In genomic region chr12:118326971-118327370, GRCh38 we compare ENCODE assay signal across 17 cellular contexts. TPM values are rescaled to one million over a fixed set of nuclear protein-coding genes. Genes with fewer than 3 reads are reported as not detected.
DNase-seq lines count a peak whose midpoint lies in the region; ATAC-seq and TF ChIP-seq lines count a peak whose summit lies in the region.
"Had no signal": no experiment of that assay in that cellular context is flagged by ENCODE, and none has a peak within 500 bp of the region (broad histone marks: within the 10 kb centered on the region; RNA-seq: fewer than 3 reads in every experiment).

No MANE protein-coding gene starts in this region.

- BruUV-seq in A673 (replicated peaks; lab: Mats Ljungman, UMichigan) = no TSS peak

- H3K36me3 Mint-ChIP-seq in stimulated activated memory B cell treated with anti-CD40 and anti-IgM and Interleukin-4, amounts not matched to agents 10 μg/mL and 1 μg/mL and 100 μg/mL, for 72 hours = peaks cover 12% of the 10 kb centered on the region

- no peak for TF ChIP-seq CTCF in A673 (conservative IDR thresholded peaks at IDR 0.05; ENCODE audit: low read depth, low read length)

- POLR2A ChIA-PET in A673 (lab: Charles Lee; ENCODE audit: low non-redundant PET) = no interaction called here

- CTCF ChIA-PET in A673 (lab: Charles Lee) = no interaction called here

- peak overlapping the region; percentile 70 for H3K27ac ChIP-seq in A673 (ENCODE audit: low read depth, low read length, poor library complexity, severe bottlenecking)
- H3K27ac ChIP-seq: 22Rv1; BLaER1 treated with 17β-estradiol and CSF1 and Interleukin-3, amounts not matched to agents 10 nM and 100 nM had no signal

- no peak overlapping the region for H3K27ac Mint-ChIP-seq in stimulated activated memory B cell treated with anti-CD40 and anti-IgM and Interleukin-4, amounts not matched to agents 10 μg/mL and 1 μg/mL and 100 μg/mL, for 72 hours
- H3K27ac Mint-ChIP-seq: H9 had no signal

- no peaks in the 10 kb centered on the region for H3K27me3 ChIP-seq in A673 (replicated peaks; ENCODE audit: insufficient read depth, low read depth, low read length, poor library complexity)
- H3K27me3 ChIP-seq: BLaER1 treated with 17β-estradiol and CSF1 and Interleukin-3, amounts not matched to agents 10 nM and 100 nM had no signal

- H3K4me1 ChIP-seq in A673 (ENCODE audit: insufficient read depth, low read length, poor library complexity, severe bottlenecking) = peaks cover 66% of the 10 kb centered on the region

- intact Hi-C loops in A673 (cut with micrococcal nuclease; ENCODE audit: unreplicated experiment) = no loop called here

- no peaks in the 10 kb centered on the region for H3K9me3 Mint-ChIP-seq in stimulated activated memory B cell treated with anti-CD40 and anti-IgM and Interleukin-4, amounts not matched to agents 10 μg/mL and 1 μg/mL and 100 μg/mL, for 72 hours
- H3K9me3 Mint-ChIP-seq: CD8-positive, alpha-beta memory T cell; H9 had no signal

- no peak overlapping the region for H3K4me3 Mint-ChIP-seq in stimulated activated memory B cell treated with anti-CD40 and anti-IgM and Interleukin-4, amounts not matched to agents 10 μg/mL and 1 μg/mL and 100 μg/mL, for 72 hours
- H3K4me3 Mint-ChIP-seq: CD8-positive, alpha-beta memory T cell; H9 had no signal

- ATAC-seq in SK-N-SH treated with all-trans-retinoic acid at 6 μM for 48 hours (0 out of 3 replicates have a peak, but pooled peaks have one; percentile 19), GM21390 (IDR thresholded peaks at IDR 0.05; ENCODE audit: unreplicated experiment) (no peak)
- ATAC-seq in stimulated activated memory B cell treated with anti-CD40 and anti-IgM and Interleukin-4, amounts not matched to agents 10 μg/mL and 1 μg/mL and 100 μg/mL, for 72 hours = no peak
- ATAC-seq: K562 had no signal

- no peaks in the 10 kb centered on the region for H3K9me3 ChIP-seq in A673 (ENCODE audit: low read depth, low read length, poor library complexity, severe bottlenecking)

- no peaks in the 10 kb centered on the region for H3K27me3 Mint-ChIP-seq in stimulated activated memory B cell treated with anti-CD40 and anti-IgM and Interleukin-4, amounts not matched to agents 10 μg/mL and 1 μg/mL and 100 μg/mL, for 72 hours
- H3K27me3 Mint-ChIP-seq: CD8-positive, alpha-beta memory T cell had no signal

- H3K36me3 ChIP-seq in A673 (ENCODE audit: insufficient read depth, low read length, poor library complexity, severe bottlenecking) = peaks cover 4% of the 10 kb centered on the region

- peaks cover 45% of the 10 kb centered on the region for H3K4me1 Mint-ChIP-seq in stimulated activated memory B cell treated with anti-CD40 and anti-IgM and Interleukin-4, amounts not matched to agents 10 μg/mL and 1 μg/mL and 100 μg/mL, for 72 hours

- H3K4me3 ChIP-seq in A673 (ENCODE audit: low read depth, low read length, poor library complexity, severe bottlenecking) = no peak overlapping the region
- H3K4me3 ChIP-seq: BLaER1 treated with 17β-estradiol and CSF1 and Interleukin-3, amounts not matched to agents 10 nM and 100 nM; K562 had no signal

- DNase-seq in A673 (ENCODE audit: low spot score) (peak; percentile 73), HCEC 1CT (peak; percentile 12), fibroblast of peridontal ligament (ENCODE audit: extremely low read depth) (peak; percentile 73), NCI-H1417 treated with DMSO at 0.1 percent for 48 hours (lab: John Stamatoyannopoulos, UW) (no peak), DMS79 treated with DMSO at 0.1 percent for 48 hours (lab: John Stamatoyannopoulos, UW) (no peak)
- DNase-seq: CD8-positive, alpha-beta memory T cell; H9; NCI-H1436; NCI-H2029 treated with DMSO at 0.1 percent for 48 hours; NCI-H2171 treated with DMSO at 0.1 percent for 48 hours; NCI-H748 treated with DMSO at 0.1 percent for 48 hours had no signal

TF ChIP-seq in SK-N-SH treated with all-trans-retinoic acid at 6 μM for 48 hours, 23 proteins besides CTCF, POLR2A, EP300 and RAD21:
- TF ChIP-seq TCF4 (CRISPR knock-in tag; IDR thresholded peaks at IDR 0.05; ENCODE audit: borderline replicate concordance) (peak; percentile 81), POU6F1 (CRISPR knock-in tag; IDR thresholded peaks at IDR 0.05; ENCODE audit: borderline replicate concordance, low read depth) (no peak)

RNA-seq across cellular contexts. Expression of gene TAOK3, which starts 45.7 kb away (rescaled TPM):
- total RNA-seq in A673 (2021) = 46.6 and 48.9 TPM in 2 replicates

RNA-seq across cellular contexts. Expression of gene SUDS3, which starts 49.4 kb away (rescaled TPM):
- 47.8 and 50.0 TPM in 2 replicates for total RNA-seq in A673 (2021)

Comparison
In these comparisons a context has a peak if more than half of its experiments do, and no peak if none do; other contexts are left out.
1. DNase-seq: peak in A673 (single experiment), HCEC 1CT (single experiment) and fibroblast of peridontal ligament (single experiment); none in NCI-H1417 treated with DMSO at 0.1 percent for 48 hours (single experiment) and DMS79 treated with DMSO at 0.1 percent for 48 hours (single experiment).